Comparison of ENCODE assay signal across 8 cellular contexts in the genomic region with DNA sequence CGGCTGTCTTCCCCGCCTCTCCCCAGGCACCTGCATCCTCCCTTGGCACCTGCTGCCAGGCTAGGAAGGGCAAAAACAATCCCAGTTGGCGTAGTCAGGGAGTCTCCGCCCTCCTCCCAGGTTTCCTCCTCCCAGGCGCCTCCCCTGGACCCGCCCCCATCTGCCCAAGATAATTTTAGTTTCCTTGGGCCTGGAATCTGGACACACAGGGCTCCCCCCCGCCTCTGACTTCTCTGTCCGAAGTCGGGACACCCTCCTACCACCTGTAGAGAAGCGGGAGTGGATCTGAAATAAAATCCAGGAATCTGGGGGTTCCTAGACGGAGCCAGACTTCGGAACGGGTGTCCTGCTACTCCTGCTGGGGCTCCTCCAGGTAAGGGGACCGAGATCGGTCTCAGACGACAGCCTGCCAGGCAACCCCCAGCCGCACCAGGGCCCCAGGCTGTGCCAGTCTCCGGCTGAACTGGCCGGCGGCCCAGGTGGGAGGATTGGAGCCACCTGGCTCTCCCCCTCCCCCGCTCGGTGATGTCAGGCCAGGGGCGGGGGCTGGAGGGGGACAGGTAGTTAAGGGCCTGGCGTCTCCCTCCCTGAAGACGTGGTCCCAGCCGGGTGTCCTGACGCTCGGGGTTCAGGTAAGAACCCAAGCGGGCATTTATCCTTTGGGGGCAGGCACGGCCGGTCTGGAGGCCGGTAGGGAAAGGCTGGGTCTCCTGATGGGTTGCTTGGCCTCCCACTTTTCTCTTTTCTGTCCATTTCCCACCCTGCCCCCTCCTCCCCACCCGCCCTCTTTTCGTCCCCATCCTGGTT. TPM values are rescaled to one million over a fixed set of nuclear protein-coding genes. Genes with fewer than 3 reads are reported as not detected.
DNase-seq lines count a peak whose midpoint lies in the region; ATAC-seq, FAIRE-seq and TF ChIP-seq lines count a peak whose summit lies in the region.

A gene (plus strand): TSS at position 178 of the 807 bp plus-strand sequence. CDS start 4,364 bp downstream, outside the sequence.

- H3K27me3 Mint-ChIP-seq in CD4-positive, CD25-positive, alpha-beta regulatory T cell = peaks cover 38% of the 10 kb centered on the region
- H3K27me3 Mint-ChIP-seq in astrocyte (ENCODE audit: low read depth, unreplicated experiment) = peaks cover 10% of the 10 kb centered on the region

- peaks cover 16% of the 10 kb centered on the region for H3K4me1 ChIP-seq in CD4-positive, CD25-positive, alpha-beta regulatory T cell (ENCODE audit: control insufficient read depth, insufficient read depth, low read length, poor library complexity, severe bottlenecking)
- H3K4me1 ChIP-seq in astrocyte (ENCODE audit: insufficient read depth, low read length) (peaks cover 25% of the 10 kb centered on the region), transverse colon (peaks cover 5 to 55% (median 32%) of the 10 kb centered on the region in 4 donors)

- peak within 1 kb of the TSS; percentile 67 for H3K4me2 ChIP-seq in astrocyte (ENCODE audit: low read length)

- H3K36me3 ChIP-seq in CD4-positive, CD25-positive, alpha-beta regulatory T cell (ENCODE audit: control insufficient read depth, insufficient read depth, low read length) = no peaks in the 10 kb centered on the region
- H3K36me3 ChIP-seq in astrocyte (ENCODE audit: insufficient read depth, low read length) (no peaks in the 10 kb centered on the region), kidney epithelial cell (ENCODE audit: control insufficient read depth, insufficient read depth, low read length) (peaks cover 4% of the 10 kb centered on the region), transverse colon (no peaks in the 10 kb centered on the region)

- H2AFZ ChIP-seq in astrocyte (ENCODE audit: low read depth, low read length) = peak within 1 kb of the TSS; percentile 56

- no peak for TF ChIP-seq EP300 in transverse colon (IDR thresholded peaks at IDR 0.05; ENCODE audit: low read depth)

- 18% methylated on average over 27 of the region's 34 CpGs; no CpG with 5 or more reads in 1 of the 2 donors for WGBS in transverse colon (ENCODE audit: low coverage in 1 of 2), 2 donors

- no peaks in the 10 kb centered on the region for H3K79me2 ChIP-seq in astrocyte (ENCODE audit: insufficient read depth, low read length)

- peaks cover 0 to 1% (median 0%) of the 10 kb centered on the region in 7 donors for H3K9me3 Mint-ChIP-seq in CD4-positive, CD25-positive, alpha-beta regulatory T cell
- no peaks in the 10 kb centered on the region for H3K9me3 Mint-ChIP-seq in astrocyte (ENCODE audit: unreplicated experiment)

- H3K4me1 Mint-ChIP-seq in CD4-positive, CD25-positive, alpha-beta regulatory T cell = peaks cover 0 to 22% (median 4%) of the 10 kb centered on the region in 4 donors
- H3K4me1 Mint-ChIP-seq in astrocyte (ENCODE audit: low read depth, unreplicated experiment) = peaks cover 15% of the 10 kb centered on the region

- H3K27ac Mint-ChIP-seq in CD4-positive, CD25-positive, alpha-beta regulatory T cell = peak within 1 kb of the TSS in 1 of 3 donors; percentile 38
- H3K27ac Mint-ChIP-seq in astrocyte (ENCODE audit: unreplicated experiment) = no peak within 1 kb of the TSS

- H3K9me3 ChIP-seq in CD4-positive, CD25-positive, alpha-beta regulatory T cell (ENCODE audit: control insufficient read depth in 2 of 2, low read length in 2 of 2) = no peaks in the 10 kb centered on the region
- H3K9me3 ChIP-seq in astrocyte (ENCODE audit: insufficient read depth, low read depth, low read length) (no peaks in the 10 kb centered on the region), transverse colon (no peaks in the 10 kb centered on the region)

- H3K27ac ChIP-seq in CD4-positive, CD25-positive, alpha-beta regulatory T cell (ENCODE audit: insufficient read depth, low read length, poor library complexity, severe bottlenecking) = no peak within 1 kb of the TSS
- H3K27ac ChIP-seq in astrocyte (ENCODE audit: low read depth, low read length) (no peak within 1 kb of the TSS), transverse colon (peak within 1 kb of the TSS; percentile 83 to 92 (median 90))

- no peaks in the 10 kb centered on the region for H3K36me3 Mint-ChIP-seq in CD4-positive, CD25-positive, alpha-beta regulatory T cell
- peaks cover 4% of the 10 kb centered on the region for H3K36me3 Mint-ChIP-seq in astrocyte (ENCODE audit: low read depth, unreplicated experiment)

- in situ Hi-C loops in transverse colon (cut with MboI; ENCODE audit: low pct_ligation_motif_present in 1 of 4, low pct_unique_long_range_greater_than_20kb in 1 of 4, low sequenced_read_pairs in 3 of 4) = loop anchor here in 1 of 4 donors (25.0 kb wide), 1 partner anchor 101 kb away; a partner anchor contains a TSS

- ATAC-seq in CD4-positive, CD25-positive, alpha-beta regulatory T cell (ENCODE audit: low read depth in 2 of 2) = no peak
- no peak for ATAC-seq in GM18870 (IDR thresholded peaks at IDR 0.05; ENCODE audit: unreplicated experiment)

- no peaks in the 10 kb centered on the region for H3K27me3 ChIP-seq in CD4-positive, CD25-positive, alpha-beta regulatory T cell (ENCODE audit: control insufficient read depth, insufficient read depth, low read length)
- H3K27me3 ChIP-seq in astrocyte (ENCODE audit: insufficient read depth, low read length) (peaks cover 9% of the 10 kb centered on the region), kidney epithelial cell (ENCODE audit: control insufficient read depth, insufficient read depth, low read length) (no peaks in the 10 kb centered on the region), transverse colon (peaks cover 39% of the 10 kb centered on the region)

- DNase-seq in CD4-positive, CD25-positive, alpha-beta regulatory T cell = no peak
- peak; percentile 72 for DNase-seq in NCI-H1436 (lab: John Stamatoyannopoulos, UW)
- no peak for DNase-seq in astrocyte (ENCODE audit: low read depth)
- DNase-seq in kidney epithelial cell (ENCODE audit: low read depth) = no peak
- peak; percentile 89 for DNase-seq in transverse colon
- no peak for DNase-seq in 8988T
- DNase-seq in SIG-M5 (lab: John Stamatoyannopoulos, UW) = no peak

- peak within 1 kb of the TSS; percentile 12 to 85 (median 59) for H3K4me3 Mint-ChIP-seq in CD4-positive, CD25-positive, alpha-beta regulatory T cell
- H3K4me3 Mint-ChIP-seq in astrocyte (ENCODE audit: unreplicated experiment) = peak within 1 kb of the TSS; percentile 45

- no peak for TF ChIP-seq CTCF in astrocyte (IDR thresholded peaks at IDR 0.05; ENCODE audit: insufficient read depth, low read depth, low read length)
- TF ChIP-seq CTCF in kidney epithelial cell (IDR thresholded peaks at IDR 0.05; ENCODE audit: insufficient read depth, low read length, poor library complexity, severe bottlenecking) = no peak
- TF ChIP-seq CTCF in transverse colon (IDR thresholded peaks at IDR 0.05) = no peak

- peak; percentile 87 for TF ChIP-seq POLR2A in transverse colon (IDR thresholded peaks at IDR 0.05)

- intact Hi-C loops in transverse colon (cut with DNase I; ENCODE audit: low total_unique reads) = no loop called here

- no peak for FAIRE-seq in astrocyte (lab: Jason Lieb, UNC)

- H3K4me3 ChIP-seq in CD4-positive, CD25-positive, alpha-beta regulatory T cell (ENCODE audit: low read depth, low read length) = no peak within 1 kb of the TSS
- H3K4me3 ChIP-seq in astrocyte (ENCODE audit: insufficient read depth, low read depth, low read length) = peak within 1 kb of the TSS; percentile 17
- peak within 1 kb of the TSS; percentile 85 for H3K4me3 ChIP-seq in kidney epithelial cell (ENCODE audit: low read depth, low read length)
- peak within 1 kb of the TSS; percentile 21 to 63 (median 46) for H3K4me3 ChIP-seq in transverse colon

- no peaks in the 10 kb centered on the region for H4K20me1 ChIP-seq in astrocyte (ENCODE audit: insufficient read depth, low read length)

- no peak within 1 kb of the TSS for H3K9ac ChIP-seq in astrocyte (ENCODE audit: low read length)

RNA-seq across cellular contexts. Expression of the gene that starts here (rescaled TPM):
- not detected for total RNA-seq in CD4-positive, CD25-positive, alpha-beta regulatory T cell
- not detected for polyA plus RNA-seq in CD4-positive, CD25-positive, alpha-beta regulatory T cell
- 1.8 and 3.3 TPM in 2 replicates for total RNA-seq in astrocyte
- 20.5 and 21.2 TPM in 2 replicates for total RNA-seq in kidney epithelial cell
- total RNA-seq in transverse colon = 10 to 100 TPM; 25.9 to 44.5 (median 32.3) TPM

Comparison
In these comparisons a context has a peak if more than half of its experiments do, and no peak if none do; other contexts are left out.
1. DNase-seq: peak in NCI-H1436 (single experiment) and transverse colon (single experiment); none in CD4-positive, CD25-positive, alpha-beta regulatory T cell (0 of 3), astrocyte (single experiment), kidney epithelial cell (single experiment), 8988T (single experiment) and SIG-M5 (single experiment).
2. H3K27ac ChIP-seq: peak in transverse colon (4 of 4); none in CD4-positive, CD25-positive, alpha-beta regulatory T cell (single experiment) and astrocyte (single experiment).